Comparison of ENCODE assay signal across 1 cellular context in genomic region chr3:32684800-32685603, GRCh38.
TF ChIP-seq lines count a peak whose summit lies in the region.

A gene with protein sequence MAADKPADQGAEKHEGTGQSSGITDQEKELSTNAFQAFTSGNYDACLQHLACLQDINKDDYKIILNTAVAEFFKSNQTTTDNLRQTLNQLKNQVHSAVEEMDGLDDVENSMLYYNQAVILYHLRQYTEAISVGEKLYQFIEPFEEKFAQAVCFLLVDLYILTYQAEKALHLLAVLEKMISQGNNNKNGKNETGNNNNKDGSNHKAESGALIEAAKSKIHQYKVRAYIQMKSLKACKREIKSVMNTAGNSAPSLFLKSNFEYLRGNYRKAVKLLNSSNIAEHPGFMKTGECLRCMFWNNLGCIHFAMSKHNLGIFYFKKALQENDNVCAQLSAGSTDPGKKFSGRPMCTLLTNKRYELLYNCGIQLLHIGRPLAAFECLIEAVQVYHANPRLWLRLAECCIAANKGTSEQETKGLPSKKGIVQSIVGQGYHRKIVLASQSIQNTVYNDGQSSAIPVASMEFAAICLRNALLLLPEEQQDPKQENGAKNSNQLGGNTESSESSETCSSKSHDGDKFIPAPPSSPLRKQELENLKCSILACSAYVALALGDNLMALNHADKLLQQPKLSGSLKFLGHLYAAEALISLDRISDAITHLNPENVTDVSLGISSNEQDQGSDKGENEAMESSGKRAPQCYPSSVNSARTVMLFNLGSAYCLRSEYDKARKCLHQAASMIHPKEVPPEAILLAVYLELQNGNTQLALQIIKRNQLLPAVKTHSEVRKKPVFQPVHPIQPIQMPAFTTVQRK (plus strand): TSS chr3:32685188. CDS start chr3:32685461, 273 bp downstream.

TF ChIP-seq in HepG2, 621 proteins besides CTCF, POLR2A, EP300 and RAD21 (continued from another document and continues in another):
- TF ChIP-seq ZNF597 (CRISPR knock-in tag; IDR thresholded peaks at IDR 0.05): no peak
- no peak for TF ChIP-seq ZNF713 (CRISPR knock-in tag; IDR thresholded peaks at IDR 0.05)
- peak; percentile 65; the same call in 1 of the 2 replicates for TF ChIP-seq ZNF224 (CRISPR knock-in tag; IDR thresholded peaks at IDR 0.05)
- no peak; the same call in 1 of the 2 replicates for TF ChIP-seq ZNF691 (CRISPR knock-in tag; IDR thresholded peaks at IDR 0.05; ENCODE audit: borderline replicate concordance, low read depth)
- TF ChIP-seq RARA (CRISPR knock-in tag; IDR thresholded peaks at IDR 0.05): no peak; the same call in 1 of the 2 replicates
- TF ChIP-seq HMG20A (CRISPR knock-in tag; IDR thresholded peaks at IDR 0.05; ENCODE audit: borderline replicate concordance): no peak
- TF ChIP-seq CC2D1A (CRISPR knock-in tag; IDR thresholded peaks at IDR 0.05): no peak
- TF ChIP-seq SPEN (CRISPR knock-in tag; IDR thresholded peaks at IDR 0.05; ENCODE audit: low read depth): peak; percentile 97
- TF ChIP-seq NFYC (CRISPR knock-in tag; IDR thresholded peaks at IDR 0.05): no peak
- no peak for TF ChIP-seq RORA (CRISPR knock-in tag; IDR thresholded peaks at IDR 0.05)
- TF ChIP-seq SP2 (CRISPR knock-in tag; IDR thresholded peaks at IDR 0.05): peak; percentile 69
- TF ChIP-seq, protein P1, sequence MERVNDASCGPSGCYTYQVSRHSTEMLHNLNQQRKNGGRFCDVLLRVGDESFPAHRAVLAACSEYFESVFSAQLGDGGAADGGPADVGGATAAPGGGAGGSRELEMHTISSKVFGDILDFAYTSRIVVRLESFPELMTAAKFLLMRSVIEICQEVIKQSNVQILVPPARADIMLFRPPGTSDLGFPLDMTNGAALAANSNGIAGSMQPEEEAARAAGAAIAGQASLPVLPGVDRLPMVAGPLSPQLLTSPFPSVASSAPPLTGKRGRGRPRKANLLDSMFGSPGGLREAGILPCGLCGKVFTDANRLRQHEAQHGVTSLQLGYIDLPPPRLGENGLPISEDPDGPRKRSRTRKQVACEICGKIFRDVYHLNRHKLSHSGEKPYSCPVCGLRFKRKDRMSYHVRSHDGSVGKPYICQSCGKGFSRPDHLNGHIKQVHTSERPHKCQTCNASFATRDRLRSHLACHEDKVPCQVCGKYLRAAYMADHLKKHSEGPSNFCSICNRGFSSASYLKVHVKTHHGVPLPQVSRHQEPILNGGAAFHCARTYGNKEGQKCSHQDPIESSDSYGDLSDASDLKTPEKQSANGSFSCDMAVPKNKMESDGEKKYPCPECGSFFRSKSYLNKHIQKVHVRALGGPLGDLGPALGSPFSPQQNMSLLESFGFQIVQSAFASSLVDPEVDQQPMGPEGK (CRISPR knock-in tag; IDR thresholded peaks at IDR 0.05): 0 out of 2 replicates have a peak, but pooled peaks have one; percentile 32
- peak; percentile 63 for TF ChIP-seq SKIL (CRISPR knock-in tag; IDR thresholded peaks at IDR 0.05; ENCODE audit: borderline replicate concordance)
- no peak for TF ChIP-seq ZNF549 (CRISPR knock-in tag; IDR thresholded peaks at IDR 0.05)
- TF ChIP-seq NR0B2 (CRISPR knock-in tag; IDR thresholded peaks at IDR 0.05): no peak
- no peak; the same call in 1 of the 2 replicates for TF ChIP-seq KDM4B (CRISPR knock-in tag; IDR thresholded peaks at IDR 0.05)
- TF ChIP-seq POLR2AphosphoS2 (IDR thresholded peaks at IDR 0.05; ENCODE audit: low read depth, low read length): no peak
- no peak for TF ChIP-seq TCF7L2 (IDR thresholded peaks at IDR 0.05; ENCODE audit: low read depth, low read length)
- peak; percentile 78; the same call in 1 of the 2 replicates for TF ChIP-seq ZNF788 (CRISPR knock-in tag; IDR thresholded peaks at IDR 0.05; ENCODE audit: borderline replicate concordance)
- no peak for TF ChIP-seq CENPT (CRISPR knock-in tag; IDR thresholded peaks at IDR 0.05; ENCODE audit: low read depth)
- TF ChIP-seq ZNF225 (CRISPR knock-in tag; IDR thresholded peaks at IDR 0.05): peak; percentile 93
- TF ChIP-seq ZNF362 (CRISPR knock-in tag; IDR thresholded peaks at IDR 0.05; ENCODE audit: borderline replicate concordance): peak; percentile 47; the same call in 1 of the 2 replicates
- TF ChIP-seq PRMT3 (CRISPR knock-in tag; IDR thresholded peaks at IDR 0.05; ENCODE audit: borderline replicate concordance, low read depth): no peak
- no peak for TF ChIP-seq SP1 (IDR thresholded peaks at IDR 0.05)
- peak; percentile 69 for TF ChIP-seq SP1 (CRISPR knock-in tag; IDR thresholded peaks at IDR 0.05)
- TF ChIP-seq BRCA1 (CRISPR knock-in tag; IDR thresholded peaks at IDR 0.05): peak; percentile 47; the same call in 1 of the 2 replicates
- peak; percentile 78 for TF ChIP-seq PHF5A (CRISPR knock-in tag; IDR thresholded peaks at IDR 0.05; ENCODE audit: low read depth, unreplicated experiment)
- no peak for TF ChIP-seq ZFP36 (IDR thresholded peaks at IDR 0.05; ENCODE audit: borderline replicate concordance, low read depth, low read length, partially characterized antibody)
- peak; percentile 77 for TF ChIP-seq SNAPC2 (CRISPR knock-in tag; IDR thresholded peaks at IDR 0.05)
- TF ChIP-seq ZBTB7B (CRISPR knock-in tag; IDR thresholded peaks at IDR 0.05): peak; percentile 62; the same call in 1 of the 2 replicates
- TF ChIP-seq ZNF496 (CRISPR knock-in tag; IDR thresholded peaks at IDR 0.05; ENCODE audit: insufficient replicate concordance): no peak
- TF ChIP-seq HCFC1 (IDR thresholded peaks at IDR 0.05; ENCODE audit: low read depth, low read length): peak; percentile 34; the same call in 1 of the 2 replicates
- TF ChIP-seq NFIC (IDR thresholded peaks at IDR 0.05; ENCODE audit: low read length): no peak
- TF ChIP-seq FOXC1 (CRISPR knock-in tag; IDR thresholded peaks at IDR 0.05; ENCODE audit: borderline replicate concordance): peak; percentile 89
- TF ChIP-seq ZNF124 (CRISPR knock-in tag; IDR thresholded peaks at IDR 0.05): 0 out of 2 replicates have a peak, but pooled peaks have one; percentile 20
- TF ChIP-seq, protein P2, sequence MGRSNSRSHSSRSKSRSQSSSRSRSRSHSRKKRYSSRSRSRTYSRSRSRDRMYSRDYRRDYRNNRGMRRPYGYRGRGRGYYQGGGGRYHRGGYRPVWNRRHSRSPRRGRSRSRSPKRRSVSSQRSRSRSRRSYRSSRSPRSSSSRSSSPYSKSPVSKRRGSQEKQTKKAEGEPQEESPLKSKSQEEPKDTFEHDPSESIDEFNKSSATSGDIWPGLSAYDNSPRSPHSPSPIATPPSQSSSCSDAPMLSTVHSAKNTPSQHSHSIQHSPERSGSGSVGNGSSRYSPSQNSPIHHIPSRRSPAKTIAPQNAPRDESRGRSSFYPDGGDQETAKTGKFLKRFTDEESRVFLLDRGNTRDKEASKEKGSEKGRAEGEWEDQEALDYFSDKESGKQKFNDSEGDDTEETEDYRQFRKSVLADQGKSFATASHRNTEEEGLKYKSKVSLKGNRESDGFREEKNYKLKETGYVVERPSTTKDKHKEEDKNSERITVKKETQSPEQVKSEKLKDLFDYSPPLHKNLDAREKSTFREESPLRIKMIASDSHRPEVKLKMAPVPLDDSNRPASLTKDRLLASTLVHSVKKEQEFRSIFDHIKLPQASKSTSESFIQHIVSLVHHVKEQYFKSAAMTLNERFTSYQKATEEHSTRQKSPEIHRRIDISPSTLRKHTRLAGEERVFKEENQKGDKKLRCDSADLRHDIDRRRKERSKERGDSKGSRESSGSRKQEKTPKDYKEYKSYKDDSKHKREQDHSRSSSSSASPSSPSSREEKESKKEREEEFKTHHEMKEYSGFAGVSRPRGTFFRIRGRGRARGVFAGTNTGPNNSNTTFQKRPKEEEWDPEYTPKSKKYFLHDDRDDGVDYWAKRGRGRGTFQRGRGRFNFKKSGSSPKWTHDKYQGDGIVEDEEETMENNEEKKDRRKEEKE (IDR thresholded peaks at IDR 0.05): no peak
- no peak for TF ChIP-seq ZFP62 (CRISPR knock-in tag; IDR thresholded peaks at IDR 0.05)
- no peak for TF ChIP-seq HNRNPUL1 (IDR thresholded peaks at IDR 0.05; ENCODE audit: low read depth, low read length)
- no peak for TF ChIP-seq ZNF329 (CRISPR knock-in tag; IDR thresholded peaks at IDR 0.05; ENCODE audit: low read depth)
- no peak for TF ChIP-seq CHD2 (IDR thresholded peaks at IDR 0.05; ENCODE audit: low read depth, low read length)
- peak; percentile 76; the same call in 1 of the 2 replicates for TF ChIP-seq ZNF414 (CRISPR knock-in tag; IDR thresholded peaks at IDR 0.05)
- TF ChIP-seq ZXDC (CRISPR knock-in tag; IDR thresholded peaks at IDR 0.05): no peak
- no peak for TF ChIP-seq CCAR2 (optimal IDR thresholded peaks at IDR 0.05; ENCODE audit: low read depth, low read length)
- TF ChIP-seq TAF1 (CRISPR knock-in tag; IDR thresholded peaks at IDR 0.05): peak; percentile 83
- TF ChIP-seq PAWR (CRISPR knock-in tag; IDR thresholded peaks at IDR 0.05; ENCODE audit: borderline replicate concordance): no peak
- TF ChIP-seq ZKSCAN8 (CRISPR knock-in tag; IDR thresholded peaks at IDR 0.05; ENCODE audit: borderline replicate concordance): no peak
- TF ChIP-seq ZNF138 (CRISPR knock-in tag; IDR thresholded peaks at IDR 0.05; ENCODE audit: low read depth): no peak; the same call in 1 of the 2 replicates
- peak; percentile 29; the same call in 1 of the 2 replicates for TF ChIP-seq SMAD9 (CRISPR knock-in tag; IDR thresholded peaks at IDR 0.05)
- no peak; the same call in 1 of the 2 replicates for TF ChIP-seq ISX (CRISPR knock-in tag; conservative IDR thresholded peaks at IDR 0.05)
- no peak; the same call in 1 of the 2 replicates for TF ChIP-seq CBX5 (CRISPR knock-in tag; IDR thresholded peaks at IDR 0.05; ENCODE audit: borderline replicate concordance)
- peak; percentile 83; the same call in 1 of the 2 replicates for TF ChIP-seq EEA1 (CRISPR knock-in tag; IDR thresholded peaks at IDR 0.05; ENCODE audit: borderline replicate concordance)
- TF ChIP-seq ZNF34 (CRISPR knock-in tag; IDR thresholded peaks at IDR 0.05; ENCODE audit: borderline replicate concordance): no peak; the same call in 1 of the 2 replicates
- TF ChIP-seq ELF3 (CRISPR knock-in tag; IDR thresholded peaks at IDR 0.05): peak; percentile 91
